21 cellular contexts compared by ENCODE assay signal in the genomic region with DNA sequence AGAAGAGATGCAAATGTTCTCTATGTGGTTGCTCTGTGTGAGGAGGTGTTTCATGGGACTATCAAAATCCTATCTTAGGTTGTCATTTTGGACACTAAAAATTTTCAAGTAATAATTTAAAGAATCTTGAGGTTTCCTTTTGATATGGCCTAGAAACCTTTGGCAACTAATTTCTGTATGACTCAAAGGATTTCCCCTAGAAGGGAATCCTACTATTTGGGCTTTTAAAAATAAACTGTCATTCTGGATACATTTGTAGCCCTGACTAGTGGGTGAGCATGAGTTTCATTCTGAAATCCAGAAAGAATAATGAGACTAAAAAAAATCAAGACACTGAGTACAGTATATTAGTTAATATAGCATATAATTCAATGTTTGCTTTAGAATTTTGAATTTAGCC. TPM values are rescaled to one million over a fixed set of nuclear protein-coding genes. Genes with fewer than 3 reads are reported as not detected.
DNase-seq lines count a peak whose midpoint lies in the region; ATAC-seq, FAIRE-seq and TF ChIP-seq lines count a peak whose summit lies in the region.
"Had no signal": no experiment of that assay in that cellular context is flagged by ENCODE, and none has a peak within 500 bp of the region (broad histone marks: within the 10 kb centered on the region; RNA-seq: fewer than 3 reads in every experiment).

No MANE protein-coding gene starts in this region.

- H3K9me3 ChIP-seq in small intestine (ENCODE audit: control insufficient read depth, low read depth), result no peaks in the 10 kb centered on the region

- no peak overlapping the region for H3K4me3 ChIP-seq in small intestine (ENCODE audit: low read depth in 1 of 2, low read length in 2 of 2)
- H3K4me3 ChIP-seq: SK-N-MC had no signal

- no peaks in the 10 kb centered on the region for H3K4me1 ChIP-seq in small intestine (ENCODE audit: control insufficient read depth in 2 of 2, insufficient read depth in 1 of 2, low read depth in 1 of 2, low read length in 1 of 2)

- TF ChIP-seq CTCF in chondrocyte (IDR thresholded peaks at IDR 0.05), result no peak

- no peaks in the 10 kb centered on the region for H3K9me3 Mint-ChIP-seq in stimulated activated naive CD8-positive, alpha-beta T cell treated with anti-CD3 and anti-CD28 coated beads, Interleukin-15, amount 100 ng/mL, for 72 hours
- H3K9me3 Mint-ChIP-seq in chondrocyte (ENCODE audit: low read depth), result no peaks in the 10 kb centered on the region

- no peak for FAIRE-seq in small intestine (lab: Jason Lieb, UNC)
- FAIRE-seq: GM12892, GM18507 had no signal

- H3K27me3 Mint-ChIP-seq in stimulated activated naive CD8-positive, alpha-beta T cell treated with anti-CD3 and anti-CD28 coated beads, Interleukin-15, amount 100 ng/mL, for 72 hours, result no peaks in the 10 kb centered on the region
- no peaks in the 10 kb centered on the region for H3K27me3 Mint-ChIP-seq in chondrocyte (ENCODE audit: low read depth)

- DNase-seq in stimulated activated naive CD8-positive, alpha-beta T cell treated with anti-CD3 and anti-CD28 coated beads, Interleukin-15, Interleukin-2, amounts not matched to agents 100 U/mL and 50 U/mL, for 24 hours, result no peak
- DNase-seq in stimulated activated naive CD8-positive, alpha-beta T cell treated with anti-CD3 and anti-CD28 coated beads, Interleukin-15, amount 100 ng/mL, for 72 hours, result no peak
- no peak for DNase-seq in chondrocyte (ENCODE audit: low spot score)
- DNase-seq in hepatic stellate cell (ENCODE audit: low spot score), result peak; percentile 26
- no peak for DNase-seq in small intestine
- DNase-seq in HUDEP-2 (lab: John Stamatoyannopoulos, UW; ENCODE audit: unreplicated experiment in 76 of 76), result no peak
- no peak for DNase-seq in SKM-1 (lab: John Stamatoyannopoulos, UW; ENCODE audit: unreplicated experiment)
- DNase-seq in activated CD4-positive, alpha-beta T cell treated with anti-CD3 and anti-CD28 coated beads for 4 hours, result no peak
- DNase-seq: GOT3, KG1, NCI-H1048, NCI-H1436, NCI-H1930, NCI-H345, NCI-H524 treated with DMSO at 0.1 percent for 48 hours, SHP77 had no signal

- no peak overlapping the region for H3K27ac Mint-ChIP-seq in stimulated activated naive CD8-positive, alpha-beta T cell treated with anti-CD3 and anti-CD28 coated beads, Interleukin-15, amount 100 ng/mL, for 72 hours
- H3K27ac Mint-ChIP-seq in chondrocyte (ENCODE audit: unreplicated experiment), result peak overlapping the region; percentile 60
- H3K27ac Mint-ChIP-seq: B cell had no signal

- peak; percentile 28 for ATAC-seq in stimulated activated naive CD8-positive, alpha-beta T cell treated with anti-CD3 and anti-CD28 coated beads, Interleukin-15, Interleukin-2, amounts not matched to agents 100 U/mL and 50 U/mL, for 24 hours
- ATAC-seq in stimulated activated naive CD8-positive, alpha-beta T cell treated with anti-CD3 and anti-CD28 coated beads, Interleukin-15, amount 100 ng/mL, for 72 hours, result no peak

- H3K36me3 Mint-ChIP-seq in chondrocyte (ENCODE audit: low read depth), result no peaks in the 10 kb centered on the region

- H3K27me3 ChIP-seq in small intestine (ENCODE audit: control insufficient read depth in 2 of 2, insufficient read depth in 2 of 2, low read length in 2 of 2), result no peaks in the 10 kb centered on the region

- H3K27ac ChIP-seq in small intestine (ENCODE audit: low read depth in 1 of 2, low read length in 1 of 2), result no peak overlapping the region
- H3K27ac ChIP-seq: 22Rv1, SK-N-MC had no signal

- no peaks in the 10 kb centered on the region for H3K36me3 ChIP-seq in small intestine (ENCODE audit: control insufficient read depth in 2 of 2, insufficient read depth in 2 of 2, low read length in 2 of 2)

- no peak overlapping the region for H3K4me3 Mint-ChIP-seq in stimulated activated naive CD8-positive, alpha-beta T cell treated with anti-CD3 and anti-CD28 coated beads, Interleukin-15, amount 100 ng/mL, for 72 hours
- no peak overlapping the region for H3K4me3 Mint-ChIP-seq in chondrocyte (ENCODE audit: unreplicated experiment)
- H3K4me3 Mint-ChIP-seq: B cell had no signal

- no peaks in the 10 kb centered on the region for H3K4me1 Mint-ChIP-seq in stimulated activated naive CD8-positive, alpha-beta T cell treated with anti-CD3 and anti-CD28 coated beads, Interleukin-15, amount 100 ng/mL, for 72 hours
- peaks cover 29% of the 10 kb centered on the region for H3K4me1 Mint-ChIP-seq in chondrocyte (ENCODE audit: low read depth)
- H3K4me1 Mint-ChIP-seq: B cell had no signal

RNA-seq across cellular contexts. Expression of a gene that starts 25.5 kb away (rescaled TPM):
- 69.7 to 79.4 TPM (median 78.4 TPM) in 3 replicates for total RNA-seq in chondrocyte
- polyA plus RNA-seq in small intestine, result 1 to 10 TPM in 2 of 3 donors, under 1 TPM in 1; 0.45 to 4.2 (median 1.6) TPM
